Comparison of ENCODE assay signal across 2 cellular contexts in genomic region chr3:43291546-43291945, GRCh38.
TF ChIP-seq lines count a peak whose summit lies in the region.

No MANE protein-coding gene starts in this region.

TF ChIP-seq in SK-N-SH, 30 proteins besides CTCF, POLR2A, EP300 and RAD21:
- TF ChIP-seq, protein P1, sequence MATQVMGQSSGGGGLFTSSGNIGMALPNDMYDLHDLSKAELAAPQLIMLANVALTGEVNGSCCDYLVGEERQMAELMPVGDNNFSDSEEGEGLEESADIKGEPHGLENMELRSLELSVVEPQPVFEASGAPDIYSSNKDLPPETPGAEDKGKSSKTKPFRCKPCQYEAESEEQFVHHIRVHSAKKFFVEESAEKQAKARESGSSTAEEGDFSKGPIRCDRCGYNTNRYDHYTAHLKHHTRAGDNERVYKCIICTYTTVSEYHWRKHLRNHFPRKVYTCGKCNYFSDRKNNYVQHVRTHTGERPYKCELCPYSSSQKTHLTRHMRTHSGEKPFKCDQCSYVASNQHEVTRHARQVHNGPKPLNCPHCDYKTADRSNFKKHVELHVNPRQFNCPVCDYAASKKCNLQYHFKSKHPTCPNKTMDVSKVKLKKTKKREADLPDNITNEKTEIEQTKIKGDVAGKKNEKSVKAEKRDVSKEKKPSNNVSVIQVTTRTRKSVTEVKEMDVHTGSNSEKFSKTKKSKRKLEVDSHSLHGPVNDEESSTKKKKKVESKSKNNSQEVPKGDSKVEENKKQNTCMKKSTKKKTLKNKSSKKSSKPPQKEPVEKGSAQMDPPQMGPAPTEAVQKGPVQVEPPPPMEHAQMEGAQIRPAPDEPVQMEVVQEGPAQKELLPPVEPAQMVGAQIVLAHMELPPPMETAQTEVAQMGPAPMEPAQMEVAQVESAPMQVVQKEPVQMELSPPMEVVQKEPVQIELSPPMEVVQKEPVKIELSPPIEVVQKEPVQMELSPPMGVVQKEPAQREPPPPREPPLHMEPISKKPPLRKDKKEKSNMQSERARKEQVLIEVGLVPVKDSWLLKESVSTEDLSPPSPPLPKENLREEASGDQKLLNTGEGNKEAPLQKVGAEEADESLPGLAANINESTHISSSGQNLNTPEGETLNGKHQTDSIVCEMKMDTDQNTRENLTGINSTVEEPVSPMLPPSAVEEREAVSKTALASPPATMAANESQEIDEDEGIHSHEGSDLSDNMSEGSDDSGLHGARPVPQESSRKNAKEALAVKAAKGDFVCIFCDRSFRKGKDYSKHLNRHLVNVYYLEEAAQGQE (IDR thresholded peaks at IDR 0.05; ENCODE audit: low read depth, low read length) = no peak
- TF ChIP-seq RFX5 (IDR thresholded peaks at IDR 0.05; ENCODE audit: low read length) (no peak), JUND (IDR thresholded peaks at IDR 0.05) (no peak), POLR2AphosphoS5 (IDR thresholded peaks at IDR 0.05; ENCODE audit: low read depth, low read length) (no peak), NFIC (IDR thresholded peaks at IDR 0.05; ENCODE audit: borderline replicate concordance) (no peak), GABPA (IDR thresholded peaks at IDR 0.05; ENCODE audit: low read depth) (no peak), CHD2 (IDR thresholded peaks at IDR 0.05; ENCODE audit: low read length, partially characterized antibody) (no peak), TAF1 (IDR thresholded peaks at IDR 0.05; ENCODE audit: borderline replicate concordance, low read depth, low read length) (no peak)
- TF ChIP-seq, protein P2, sequence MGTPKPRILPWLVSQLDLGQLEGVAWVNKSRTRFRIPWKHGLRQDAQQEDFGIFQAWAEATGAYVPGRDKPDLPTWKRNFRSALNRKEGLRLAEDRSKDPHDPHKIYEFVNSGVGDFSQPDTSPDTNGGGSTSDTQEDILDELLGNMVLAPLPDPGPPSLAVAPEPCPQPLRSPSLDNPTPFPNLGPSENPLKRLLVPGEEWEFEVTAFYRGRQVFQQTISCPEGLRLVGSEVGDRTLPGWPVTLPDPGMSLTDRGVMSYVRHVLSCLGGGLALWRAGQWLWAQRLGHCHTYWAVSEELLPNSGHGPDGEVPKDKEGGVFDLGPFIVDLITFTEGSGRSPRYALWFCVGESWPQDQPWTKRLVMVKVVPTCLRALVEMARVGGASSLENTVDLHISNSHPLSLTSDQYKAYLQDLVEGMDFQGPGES (IDR thresholded peaks at IDR 0.05; ENCODE audit: low read depth, low read length) = no peak
- TF ChIP-seq, protein P3, sequence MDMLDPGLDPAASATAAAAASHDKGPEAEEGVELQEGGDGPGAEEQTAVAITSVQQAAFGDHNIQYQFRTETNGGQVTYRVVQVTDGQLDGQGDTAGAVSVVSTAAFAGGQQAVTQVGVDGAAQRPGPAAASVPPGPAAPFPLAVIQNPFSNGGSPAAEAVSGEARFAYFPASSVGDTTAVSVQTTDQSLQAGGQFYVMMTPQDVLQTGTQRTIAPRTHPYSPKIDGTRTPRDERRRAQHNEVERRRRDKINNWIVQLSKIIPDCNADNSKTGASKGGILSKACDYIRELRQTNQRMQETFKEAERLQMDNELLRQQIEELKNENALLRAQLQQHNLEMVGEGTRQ (IDR thresholded peaks at IDR 0.05; ENCODE audit: borderline replicate concordance, low read depth, low read length) = no peak

TF ChIP-seq in endothelial cell of umbilical vein, 7 proteins besides CTCF, POLR2A, EP300 and RAD21:
- TF ChIP-seq EZH2 (IDR thresholded peaks at IDR 0.05; ENCODE audit: borderline replicate concordance, low read depth, low read length, severe bottlenecking) (no peak), JUN (IDR thresholded peaks at IDR 0.05; ENCODE audit: borderline replicate concordance, insufficient read depth, insufficient read length, low read depth) (no peak), FOS (IDR thresholded peaks at IDR 0.05; ENCODE audit: borderline replicate concordance, insufficient read depth, low read length) (no peak), GATA2 (IDR thresholded peaks at IDR 0.05; ENCODE audit: insufficient read depth, insufficient read length, low read depth, low read length) (no peak), MYC (IDR thresholded peaks at IDR 0.05; ENCODE audit: low read depth, low read length) (no peak), POLR2AphosphoS5 (IDR thresholded peaks at IDR 0.05; ENCODE audit: insufficient read depth, low read depth, low read length) (no peak)
- TF ChIP-seq, protein P4, sequence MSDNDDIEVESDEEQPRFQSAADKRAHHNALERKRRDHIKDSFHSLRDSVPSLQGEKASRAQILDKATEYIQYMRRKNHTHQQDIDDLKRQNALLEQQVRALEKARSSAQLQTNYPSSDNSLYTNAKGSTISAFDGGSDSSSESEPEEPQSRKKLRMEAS (IDR thresholded peaks at IDR 0.05; ENCODE audit: insufficient read depth, insufficient read length) = no peak
